Comparison of ENCODE assay signal across 1 cellular context in the genomic region with DNA sequence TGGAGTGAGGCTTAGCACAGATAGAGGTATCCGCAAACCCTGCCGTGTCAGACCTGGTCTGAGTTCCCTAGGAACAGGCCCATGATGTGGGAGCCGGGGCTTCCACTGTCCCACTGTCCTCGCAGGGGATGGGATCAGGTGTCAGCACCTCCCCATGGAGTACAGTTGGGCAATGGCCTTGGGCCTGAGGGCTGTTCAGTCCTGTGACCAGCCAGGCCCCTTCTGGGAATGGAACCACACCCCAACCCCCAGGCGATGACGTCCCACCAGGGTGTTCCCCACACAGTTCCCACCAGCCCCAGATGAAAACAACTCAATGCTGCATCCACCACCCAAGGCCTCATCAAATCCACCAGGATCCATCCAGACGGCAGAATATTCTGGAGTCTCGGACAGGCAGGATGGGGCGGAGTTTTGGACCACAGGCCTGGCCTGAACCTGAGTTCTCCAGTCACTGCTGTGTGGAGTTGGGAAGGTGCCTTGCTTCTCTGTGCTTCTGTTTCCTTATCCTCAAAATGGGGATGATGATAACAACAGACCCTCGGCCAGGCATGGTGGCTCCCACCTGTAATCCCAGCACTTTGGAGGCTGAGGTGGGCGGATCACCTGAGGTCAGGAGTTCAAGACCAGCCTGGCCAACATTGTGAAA.
TF ChIP-seq lines count a peak whose summit lies in the region.

No MANE protein-coding gene starts in this region.

TF ChIP-seq in HepG2, 621 proteins besides CTCF, POLR2A, EP300 and RAD21 (continued from another document and continues in another):
- TF ChIP-seq, protein P1, sequence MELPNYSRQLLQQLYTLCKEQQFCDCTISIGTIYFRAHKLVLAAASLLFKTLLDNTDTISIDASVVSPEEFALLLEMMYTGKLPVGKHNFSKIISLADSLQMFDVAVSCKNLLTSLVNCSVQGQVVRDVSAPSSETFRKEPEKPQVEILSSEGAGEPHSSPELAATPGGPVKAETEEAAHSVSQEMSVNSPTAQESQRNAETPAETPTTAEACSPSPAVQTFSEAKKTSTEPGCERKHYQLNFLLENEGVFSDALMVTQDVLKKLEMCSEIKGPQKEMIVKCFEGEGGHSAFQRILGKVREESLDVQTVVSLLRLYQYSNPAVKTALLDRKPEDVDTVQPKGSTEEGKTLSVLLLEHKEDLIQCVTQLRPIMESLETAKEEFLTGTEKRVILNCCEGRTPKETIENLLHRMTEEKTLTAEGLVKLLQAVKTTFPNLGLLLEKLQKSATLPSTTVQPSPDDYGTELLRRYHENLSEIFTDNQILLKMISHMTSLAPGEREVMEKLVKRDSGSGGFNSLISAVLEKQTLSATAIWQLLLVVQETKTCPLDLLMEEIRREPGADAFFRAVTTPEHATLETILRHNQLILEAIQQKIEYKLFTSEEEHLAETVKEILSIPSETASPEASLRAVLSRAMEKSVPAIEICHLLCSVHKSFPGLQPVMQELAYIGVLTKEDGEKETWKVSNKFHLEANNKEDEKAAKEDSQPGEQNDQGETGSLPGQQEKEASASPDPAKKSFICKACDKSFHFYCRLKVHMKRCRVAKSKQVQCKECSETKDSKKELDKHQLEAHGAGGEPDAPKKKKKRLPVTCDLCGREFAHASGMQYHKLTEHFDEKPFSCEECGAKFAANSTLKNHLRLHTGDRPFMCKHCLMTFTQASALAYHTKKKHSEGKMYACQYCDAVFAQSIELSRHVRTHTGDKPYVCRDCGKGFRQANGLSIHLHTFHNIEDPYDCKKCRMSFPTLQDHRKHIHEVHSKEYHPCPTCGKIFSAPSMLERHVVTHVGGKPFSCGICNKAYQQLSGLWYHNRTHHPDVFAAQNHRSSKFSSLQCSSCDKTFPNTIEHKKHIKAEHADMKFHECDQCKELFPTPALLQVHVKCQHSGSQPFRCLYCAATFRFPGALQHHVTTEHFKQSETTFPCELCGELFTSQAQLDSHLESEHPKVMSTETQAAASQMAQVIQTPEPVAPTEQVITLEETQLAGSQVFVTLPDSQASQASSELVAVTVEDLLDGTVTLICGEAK (IDR thresholded peaks at IDR 0.05) = no peak
- TF ChIP-seq, protein P1 (CRISPR knock-in tag; IDR thresholded peaks at IDR 0.05) = peak; percentile 24; the same call in 1 of the 2 replicates
- TF ChIP-seq ZNF768 (CRISPR knock-in tag; IDR thresholded peaks at IDR 0.05) (peak; percentile 96), ZFX (CRISPR knock-in tag; IDR thresholded peaks at IDR 0.05; ENCODE audit: low read depth) (0 out of 2 replicates have a peak, but pooled peaks have one; percentile 36), ZMYM3 (CRISPR knock-in tag; IDR thresholded peaks at IDR 0.05) (peak; percentile 10; the same call in 1 of the 2 replicates), NBN (conservative IDR thresholded peaks at IDR 0.05) (no peak), IKZF1 (IDR thresholded peaks at IDR 0.05) (no peak), NR1H2 (CRISPR knock-in tag; IDR thresholded peaks at IDR 0.05; ENCODE audit: borderline replicate concordance, low read depth) (no peak), GATA4 (IDR thresholded peaks at IDR 0.05; ENCODE audit: borderline replicate concordance, low read depth) (no peak), ZNF780A (CRISPR knock-in tag; IDR thresholded peaks at IDR 0.05) (no peak), ZNF816 (CRISPR knock-in tag; IDR thresholded peaks at IDR 0.05; ENCODE audit: borderline replicate concordance) (no peak), HMGA1 (CRISPR knock-in tag; conservative IDR thresholded peaks at IDR 0.05) (no peak), ZNF589 (CRISPR knock-in tag; conservative IDR thresholded peaks at IDR 0.05) (no peak), SP2 (CRISPR knock-in tag; IDR thresholded peaks at IDR 0.05) (0 out of 2 replicates have a peak, but pooled peaks have one; percentile 22), SIN3B (IDR thresholded peaks at IDR 0.05; ENCODE audit: low read length) (no peak), KAT8 (CRISPR knock-in tag; IDR thresholded peaks at IDR 0.05) (no peak), SRSF1 (optimal IDR thresholded peaks at IDR 0.05; ENCODE audit: low read depth, low read length) (no peak)
- TF ChIP-seq, protein P2, sequence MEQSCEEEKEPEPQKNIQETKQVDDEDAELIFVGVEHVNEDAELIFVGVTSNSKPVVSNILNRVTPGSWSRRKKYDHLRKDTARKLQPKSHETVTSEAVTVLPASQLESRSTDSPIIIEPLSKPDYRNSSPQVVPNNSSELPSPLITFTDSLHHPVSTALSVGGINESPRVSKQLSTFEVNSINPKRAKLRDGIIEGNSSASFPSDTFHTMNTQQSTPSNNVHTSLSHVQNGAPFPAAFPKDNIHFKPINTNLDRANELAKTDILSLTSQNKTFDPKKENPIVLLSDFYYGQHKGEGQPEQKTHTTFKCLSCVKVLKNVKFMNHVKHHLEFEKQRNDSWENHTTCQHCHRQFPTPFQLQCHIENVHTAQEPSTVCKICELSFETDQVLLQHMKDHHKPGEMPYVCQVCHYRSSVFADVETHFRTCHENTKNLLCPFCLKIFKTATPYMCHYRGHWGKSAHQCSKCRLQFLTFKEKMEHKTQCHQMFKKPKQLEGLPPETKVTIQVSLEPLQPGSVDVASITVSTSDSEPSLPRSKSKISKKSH (CRISPR knock-in tag; IDR thresholded peaks at IDR 0.05; ENCODE audit: borderline replicate concordance) = peak; percentile 58; the same call in 1 of the 2 replicates
- TF ChIP-seq, protein P3, sequence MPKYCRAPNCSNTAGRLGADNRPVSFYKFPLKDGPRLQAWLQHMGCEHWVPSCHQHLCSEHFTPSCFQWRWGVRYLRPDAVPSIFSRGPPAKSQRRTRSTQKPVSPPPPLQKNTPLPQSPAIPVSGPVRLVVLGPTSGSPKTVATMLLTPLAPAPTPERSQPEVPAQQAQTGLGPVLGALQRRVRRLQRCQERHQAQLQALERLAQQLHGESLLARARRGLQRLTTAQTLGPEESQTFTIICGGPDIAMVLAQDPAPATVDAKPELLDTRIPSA (CRISPR knock-in tag; IDR thresholded peaks at IDR 0.05; ENCODE audit: borderline replicate concordance) = no peak
- TF ChIP-seq, protein P4, sequence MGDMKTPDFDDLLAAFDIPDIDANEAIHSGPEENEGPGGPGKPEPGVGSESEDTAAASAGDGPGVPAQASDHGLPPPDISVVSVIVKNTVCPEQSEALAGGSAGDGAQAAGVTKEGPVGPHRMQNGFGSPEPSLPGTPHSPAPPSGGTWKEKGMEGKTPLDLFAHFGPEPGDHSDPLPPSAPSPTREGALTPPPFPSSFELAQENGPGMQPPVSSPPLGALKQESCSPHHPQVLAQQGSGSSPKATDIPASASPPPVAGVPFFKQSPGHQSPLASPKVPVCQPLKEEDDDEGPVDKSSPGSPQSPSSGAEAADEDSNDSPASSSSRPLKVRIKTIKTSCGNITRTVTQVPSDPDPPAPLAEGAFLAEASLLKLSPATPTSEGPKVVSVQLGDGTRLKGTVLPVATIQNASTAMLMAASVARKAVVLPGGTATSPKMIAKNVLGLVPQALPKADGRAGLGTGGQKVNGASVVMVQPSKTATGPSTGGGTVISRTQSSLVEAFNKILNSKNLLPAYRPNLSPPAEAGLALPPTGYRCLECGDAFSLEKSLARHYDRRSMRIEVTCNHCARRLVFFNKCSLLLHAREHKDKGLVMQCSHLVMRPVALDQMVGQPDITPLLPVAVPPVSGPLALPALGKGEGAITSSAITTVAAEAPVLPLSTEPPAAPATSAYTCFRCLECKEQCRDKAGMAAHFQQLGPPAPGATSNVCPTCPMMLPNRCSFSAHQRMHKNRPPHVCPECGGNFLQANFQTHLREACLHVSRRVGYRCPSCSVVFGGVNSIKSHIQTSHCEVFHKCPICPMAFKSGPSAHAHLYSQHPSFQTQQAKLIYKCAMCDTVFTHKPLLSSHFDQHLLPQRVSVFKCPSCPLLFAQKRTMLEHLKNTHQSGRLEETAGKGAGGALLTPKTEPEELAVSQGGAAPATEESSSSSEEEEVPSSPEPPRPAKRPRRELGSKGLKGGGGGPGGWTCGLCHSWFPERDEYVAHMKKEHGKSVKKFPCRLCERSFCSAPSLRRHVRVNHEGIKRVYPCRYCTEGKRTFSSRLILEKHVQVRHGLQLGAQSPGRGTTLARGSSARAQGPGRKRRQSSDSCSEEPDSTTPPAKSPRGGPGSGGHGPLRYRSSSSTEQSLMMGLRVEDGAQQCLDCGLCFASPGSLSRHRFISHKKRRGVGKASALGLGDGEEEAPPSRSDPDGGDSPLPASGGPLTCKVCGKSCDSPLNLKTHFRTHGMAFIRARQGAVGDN (CRISPR knock-in tag; IDR thresholded peaks at IDR 0.05) = peak; percentile 32; the same call in 1 of the 2 replicates
- TF ChIP-seq, protein P5, sequence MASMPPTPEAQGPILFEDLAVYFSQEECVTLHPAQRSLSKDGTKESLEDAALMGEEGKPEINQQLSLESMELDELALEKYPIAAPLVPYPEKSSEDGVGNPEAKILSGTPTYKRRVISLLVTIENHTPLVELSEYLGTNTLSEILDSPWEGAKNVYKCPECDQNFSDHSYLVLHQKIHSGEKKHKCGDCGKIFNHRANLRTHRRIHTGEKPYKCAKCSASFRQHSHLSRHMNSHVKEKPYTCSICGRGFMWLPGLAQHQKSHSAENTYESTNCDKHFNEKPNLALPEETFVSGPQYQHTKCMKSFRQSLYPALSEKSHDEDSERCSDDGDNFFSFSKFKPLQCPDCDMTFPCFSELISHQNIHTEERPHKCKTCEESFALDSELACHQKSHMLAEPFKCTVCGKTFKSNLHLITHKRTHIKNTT (CRISPR knock-in tag; IDR thresholded peaks at IDR 0.05) = no peak
- TF ChIP-seq, protein P6, sequence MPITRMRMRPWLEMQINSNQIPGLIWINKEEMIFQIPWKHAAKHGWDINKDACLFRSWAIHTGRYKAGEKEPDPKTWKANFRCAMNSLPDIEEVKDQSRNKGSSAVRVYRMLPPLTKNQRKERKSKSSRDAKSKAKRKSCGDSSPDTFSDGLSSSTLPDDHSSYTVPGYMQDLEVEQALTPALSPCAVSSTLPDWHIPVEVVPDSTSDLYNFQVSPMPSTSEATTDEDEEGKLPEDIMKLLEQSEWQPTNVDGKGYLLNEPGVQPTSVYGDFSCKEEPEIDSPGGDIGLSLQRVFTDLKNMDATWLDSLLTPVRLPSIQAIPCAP (CRISPR knock-in tag; IDR thresholded peaks at IDR 0.05; ENCODE audit: low read depth) = no peak
- TF ChIP-seq, protein P7, sequence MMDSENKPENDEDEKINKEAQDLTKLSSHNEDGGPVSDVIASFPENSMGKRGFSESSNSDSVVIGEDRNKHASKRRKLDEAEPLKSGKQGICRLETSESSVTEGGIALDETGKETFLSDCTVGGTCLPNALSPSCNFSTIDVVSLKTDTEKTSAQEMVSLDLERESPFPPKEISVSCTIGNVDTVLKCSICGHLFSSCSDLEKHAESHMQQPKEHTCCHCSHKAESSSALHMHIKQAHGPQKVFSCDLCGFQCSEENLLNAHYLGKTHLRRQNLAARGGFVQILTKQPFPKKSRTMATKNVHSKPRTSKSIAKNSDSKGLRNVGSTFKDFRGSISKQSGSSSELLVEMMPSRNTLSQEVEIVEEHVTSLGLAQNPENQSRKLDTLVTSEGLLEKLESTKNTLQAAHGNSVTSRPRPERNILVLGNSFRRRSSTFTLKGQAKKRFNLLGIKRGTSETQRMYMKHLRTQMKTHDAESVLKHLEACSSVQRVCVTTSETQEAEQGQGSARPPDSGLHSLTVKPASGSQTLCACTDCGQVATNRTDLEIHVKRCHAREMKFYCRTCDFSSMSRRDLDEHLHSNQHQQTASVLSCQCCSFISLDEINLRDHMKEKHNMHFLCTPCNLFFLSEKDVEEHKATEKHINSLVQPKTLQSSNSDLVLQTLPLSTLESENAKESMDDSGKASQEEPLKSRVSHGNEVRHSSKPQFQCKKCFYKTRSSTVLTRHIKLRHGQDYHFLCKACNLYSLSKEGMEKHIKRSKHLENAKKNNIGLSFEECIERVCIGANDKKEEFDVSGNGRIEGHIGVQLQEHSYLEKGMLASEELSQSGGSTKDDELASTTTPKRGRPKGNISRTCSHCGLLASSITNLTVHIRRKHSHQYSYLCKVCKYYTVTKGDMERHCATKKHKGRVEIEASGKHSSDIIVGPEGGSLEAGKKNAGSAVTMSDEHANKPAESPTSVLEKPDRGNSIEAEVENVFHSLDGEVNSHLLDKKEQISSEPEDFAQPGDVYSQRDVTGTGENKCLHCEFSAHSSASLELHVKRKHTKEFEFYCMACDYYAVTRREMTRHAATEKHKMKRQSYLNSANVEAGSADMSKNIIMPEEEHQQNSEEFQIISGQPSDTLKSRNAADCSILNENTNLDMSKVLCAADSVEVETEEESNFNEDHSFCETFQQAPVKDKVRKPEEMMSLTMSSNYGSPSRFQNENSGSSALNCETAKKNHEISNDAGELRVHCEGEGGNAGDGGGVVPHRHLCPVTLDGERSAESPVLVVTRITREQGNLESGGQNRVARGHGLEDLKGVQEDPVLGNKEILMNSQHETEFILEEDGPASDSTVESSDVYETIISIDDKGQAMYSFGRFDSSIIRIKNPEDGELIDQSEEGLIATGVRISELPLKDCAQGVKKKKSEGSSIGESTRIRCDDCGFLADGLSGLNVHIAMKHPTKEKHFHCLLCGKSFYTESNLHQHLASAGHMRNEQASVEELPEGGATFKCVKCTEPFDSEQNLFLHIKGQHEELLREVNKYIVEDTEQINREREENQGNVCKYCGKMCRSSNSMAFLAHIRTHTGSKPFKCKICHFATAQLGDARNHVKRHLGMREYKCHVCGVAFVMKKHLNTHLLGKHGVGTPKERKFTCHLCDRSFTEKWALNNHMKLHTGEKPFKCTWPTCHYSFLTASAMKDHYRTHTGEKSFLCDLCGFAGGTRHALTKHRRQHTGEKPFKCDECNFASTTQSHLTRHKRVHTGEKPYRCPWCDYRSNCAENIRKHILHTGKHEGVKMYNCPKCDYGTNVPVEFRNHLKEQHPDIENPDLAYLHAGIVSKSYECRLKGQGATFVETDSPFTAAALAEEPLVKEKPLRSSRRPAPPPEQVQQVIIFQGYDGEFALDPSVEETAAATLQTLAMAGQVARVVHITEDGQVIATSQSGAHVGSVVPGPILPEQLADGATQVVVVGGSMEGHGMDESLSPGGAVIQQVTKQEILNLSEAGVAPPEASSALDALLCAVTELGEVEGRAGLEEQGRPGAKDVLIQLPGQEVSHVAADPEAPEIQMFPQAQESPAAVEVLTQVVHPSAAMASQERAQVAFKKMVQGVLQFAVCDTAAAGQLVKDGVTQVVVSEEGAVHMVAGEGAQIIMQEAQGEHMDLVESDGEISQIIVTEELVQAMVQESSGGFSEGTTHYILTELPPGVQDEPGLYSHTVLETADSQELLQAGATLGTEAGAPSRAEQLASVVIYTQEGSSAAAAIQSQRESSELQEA (CRISPR knock-in tag; IDR thresholded peaks at IDR 0.05; ENCODE audit: not compliant biosample characterization) = no peak
